Comparison of ENCODE assay signal across 12 cellular contexts in the genomic region with DNA sequence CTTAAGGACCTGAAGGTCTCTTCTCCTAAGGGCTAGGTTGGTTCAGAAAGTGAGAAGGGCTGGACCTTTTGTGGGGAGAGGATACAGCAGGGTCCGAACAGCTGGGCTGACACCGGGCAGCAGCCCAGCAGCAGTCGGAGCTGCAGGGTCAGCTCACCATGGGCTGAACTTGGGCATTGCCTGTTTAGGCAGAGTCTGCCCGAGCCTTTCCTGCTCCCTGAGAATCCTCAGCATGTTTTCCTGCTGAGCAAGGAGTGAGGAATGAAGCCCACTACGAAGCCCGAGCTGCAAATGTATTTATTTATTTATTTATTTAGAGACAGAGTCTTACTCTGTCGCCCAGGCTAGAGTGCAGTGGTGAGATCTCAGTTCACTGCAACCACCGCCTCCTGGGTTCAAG.
DNase-seq lines count a peak whose midpoint lies in the region; ATAC-seq, FAIRE-seq and TF ChIP-seq lines count a peak whose summit lies in the region.
"Had no signal": no experiment of that assay in that cellular context is flagged by ENCODE, and none has a peak within 500 bp of the region (broad histone marks: within the 10 kb centered on the region; RNA-seq: fewer than 3 reads in every experiment).

No MANE protein-coding gene starts in this region.

- CTCF ChIA-PET in HepG2 (lab: Yijun Ruan, JAX; ENCODE audit: low intra/inter-chr PET ratio, low total read pairs), result no interaction called here
- CTCF ChIA-PET in activated CD4-positive, alpha-beta memory T cell treated with anti-CD3 and anti-CD28 coated beads, Interleukin-2, amount 10 ng/mL, durations not matched to agents 7 days and 5 days (lab: Charles Lee), result interaction anchor here (1.7 to 1.9 kb wide), 2 partner anchors 10 to 130 kb away, joined by 5 to 7 read pairs; no protein-coding TSS in a partner anchor

- H3K79me2 ChIP-seq in HepG2 (ENCODE audit: insufficient read depth, low read length), result no peaks in the 10 kb centered on the region

- no peaks in the 10 kb centered on the region for H3K27me3 ChIP-seq in right lobe of liver
- no peaks in the 10 kb centered on the region for H3K27me3 ChIP-seq in HepG2 (ENCODE audit: control insufficient read depth in 1 of 2, insufficient read depth in 2 of 2, low read length in 2 of 2)
- H3K27me3 ChIP-seq in endodermal cell (ENCODE audit: control insufficient read depth, insufficient read depth, low read length, poor library complexity, severe bottlenecking), result no peaks in the 10 kb centered on the region

- no peak overlapping the region for H3K27ac Mint-ChIP-seq in endodermal cell
- H3K27ac Mint-ChIP-seq in neural crest cell (ENCODE audit: unreplicated experiment), result peak overlapping the region; percentile 68
- H3K27ac Mint-ChIP-seq in activated CD4-positive, alpha-beta memory T cell treated with anti-CD3 and anti-CD28 coated beads, Interleukin-2, amount 10 ng/mL, durations not matched to agents 7 days and 5 days, result no peak overlapping the region

- TF ChIP-seq POLR2A in right lobe of liver (IDR thresholded peaks at IDR 0.05), result no peak
- no peak for TF ChIP-seq POLR2A in HepG2 (IDR thresholded peaks at IDR 0.05; ENCODE audit: insufficient read depth in 1 of 2, low read depth in 2 of 2, low read length in 2 of 2)

- H3K9me3 Mint-ChIP-seq in endodermal cell (no peaks in the 10 kb centered on the region), neural crest cell (no peaks in the 10 kb centered on the region)
- H3K9me3 Mint-ChIP-seq in activated CD4-positive, alpha-beta memory T cell treated with anti-CD3 and anti-CD28 coated beads, Interleukin-2, amount 10 ng/mL, durations not matched to agents 7 days and 5 days, result peaks cover 3% of the 10 kb centered on the region

- peaks cover 23% of the 10 kb centered on the region for H3K4me1 Mint-ChIP-seq in endodermal cell
- H3K4me1 Mint-ChIP-seq in neural crest cell, result peaks cover 35% of the 10 kb centered on the region
- peaks cover 53% of the 10 kb centered on the region for H3K4me1 Mint-ChIP-seq in activated CD4-positive, alpha-beta memory T cell treated with anti-CD3 and anti-CD28 coated beads, Interleukin-2, amount 10 ng/mL, durations not matched to agents 7 days and 5 days

- TF ChIP-seq RAD21 in HepG2 (CRISPR knock-in tag; IDR thresholded peaks at IDR 0.05), result no peak

- H2AFZ ChIP-seq in HepG2 (ENCODE audit: low read length), result no peak overlapping the region

- no peaks in the 10 kb centered on the region for H4K20me1 ChIP-seq in HepG2 (ENCODE audit: insufficient read depth, low read length)

- no peak for TF ChIP-seq EP300 in HepG2 (IDR thresholded peaks at IDR 0.05; ENCODE audit: low read depth in 2 of 2, low read length in 2 of 2)
- TF ChIP-seq EP300 in HepG2 (CRISPR knock-in tag; IDR thresholded peaks at IDR 0.05; ENCODE audit: borderline replicate concordance), result no peak

- H3K27me3 Mint-ChIP-seq in endodermal cell (ENCODE audit: insufficient read depth) (no peaks in the 10 kb centered on the region), neural crest cell (ENCODE audit: low read depth) (no peaks in the 10 kb centered on the region)
- no peaks in the 10 kb centered on the region for H3K27me3 Mint-ChIP-seq in activated CD4-positive, alpha-beta memory T cell treated with anti-CD3 and anti-CD28 coated beads, Interleukin-2, amount 10 ng/mL, durations not matched to agents 7 days and 5 days
- H3K27me3 Mint-ChIP-seq: CD4-positive, alpha-beta memory T cell had no signal

- peak overlapping the region; percentile 36 to 61 (median 47) for H3K27ac ChIP-seq in right lobe of liver
- no peak overlapping the region for H3K27ac ChIP-seq in HepG2 (ENCODE audit: extremely low read length, insufficient read depth, low read length)
- H3K27ac ChIP-seq in endodermal cell (ENCODE audit: low read depth, low read length), result peak overlapping the region; percentile 24

- intact Hi-C loops in right lobe of liver (cut with DNase I), result no loop called here
- intact Hi-C loops in HepG2 (cut with micrococcal nuclease; ENCODE audit: unreplicated experiment), result no loop called here

- H3K4me3 Mint-ChIP-seq in endodermal cell (no peak overlapping the region), neural crest cell (no peak overlapping the region)
- H3K4me3 Mint-ChIP-seq in activated CD4-positive, alpha-beta memory T cell treated with anti-CD3 and anti-CD28 coated beads, Interleukin-2, amount 10 ng/mL, durations not matched to agents 7 days and 5 days, result no peak overlapping the region
- H3K4me3 Mint-ChIP-seq: CD4-positive, alpha-beta memory T cell had no signal

- H3K9me3 ChIP-seq in right lobe of liver (no peaks in the 10 kb centered on the region), HepG2 (ENCODE audit: low read length) (no peaks in the 10 kb centered on the region), endodermal cell (ENCODE audit: control insufficient read depth, low read length) (no peaks in the 10 kb centered on the region)

- DNase-seq in right lobe of liver, result no peak
- no peak for DNase-seq in HepG2 (ENCODE audit: low spot score)
- DNase-seq in endodermal cell, result no peak
- DNase-seq in neural crest cell (ENCODE audit: low read depth, low spot score), result no peak
- no peak for DNase-seq in NAMALWA (ENCODE audit: low spot score)
- DNase-seq in activated CD4-positive, alpha-beta memory T cell treated with anti-CD3 and anti-CD28 coated beads, Interleukin-2, amount 10 ng/mL, durations not matched to agents 7 days and 5 days, result no peak
- DNase-seq in SHP77 treated with DMSO at 0.1 percent for 48 hours (lab: John Stamatoyannopoulos, UW), result no peak
- DNase-seq: activated CD4-positive, alpha-beta T cell treated with anti-CD3 and anti-CD28 coated beads for 1 hour; CD4-positive, alpha-beta memory T cell; NCI-H2227 treated with DMSO at 0.1 percent for 48 hours had no signal

- H3K9ac ChIP-seq in HepG2 (ENCODE audit: insufficient read depth, low read depth, low read length), result no peak overlapping the region
- H3K9ac ChIP-seq in endodermal cell (ENCODE audit: extremely low read depth, low read length, poor library complexity, severe bottlenecking), result no peak overlapping the region

- peaks cover 0 to 40% (median 0%) of the 10 kb centered on the region in 4 donors for H3K4me1 ChIP-seq in right lobe of liver
- no peaks in the 10 kb centered on the region for H3K4me1 ChIP-seq in HepG2 (ENCODE audit: insufficient read depth, low read length)
- peaks cover 9% of the 10 kb centered on the region for H3K4me1 ChIP-seq in endodermal cell (ENCODE audit: control insufficient read depth, insufficient read depth, low read length)

- no peak overlapping the region for H3K4me3 ChIP-seq in right lobe of liver
- no peak overlapping the region for H3K4me3 ChIP-seq in HepG2 (replicated peaks in 1 of 3; ENCODE audit: insufficient read depth in 1 of 3, low read depth in 2 of 3, low read length in 3 of 3)
- H3K4me3 ChIP-seq in endodermal cell (ENCODE audit: low read length), result no peak overlapping the region
- H3K4me3 ChIP-seq: skin epidermis had no signal

- H3K36me3 Mint-ChIP-seq in endodermal cell (ENCODE audit: low read depth) (peaks cover 2% of the 10 kb centered on the region), neural crest cell (ENCODE audit: low read depth) (peaks cover 2% of the 10 kb centered on the region)
- peaks cover 55% of the 10 kb centered on the region for H3K36me3 Mint-ChIP-seq in activated CD4-positive, alpha-beta memory T cell treated with anti-CD3 and anti-CD28 coated beads, Interleukin-2, amount 10 ng/mL, durations not matched to agents 7 days and 5 days (ENCODE audit: low read depth)

- WGBS in right lobe of liver (ENCODE audit: insufficient coverage, low coverage, low lambda C conversion rate, missing lambda C conversion rate), result 62% methylated on average over 7 of the region's 8 CpGs
- WGBS in HepG2 (ENCODE audit: low lambda C conversion rate), result 74% methylated on average over 8 of the region's 8 CpGs
- 83 to 84% methylated on average over 3 to 8 of the region's 8 CpGs for WGBS in endodermal cell (ENCODE audit: insufficient coverage in 1 of 2, insufficient read length in 1 of 2), 2 experiments

- in situ Hi-C loops in HepG2 (cut with HindIII; ENCODE audit: extremely low pct_ligation_motif_present, low pct_unique_long_range_greater_than_20kb), result no loop called here

- POLR2A ChIA-PET in HepG2 (lab: Yijun Ruan, JAX), result no interaction called here
- POLR2A ChIA-PET in activated CD4-positive, alpha-beta memory T cell treated with anti-CD3 and anti-CD28 coated beads, Interleukin-2, amount 10 ng/mL, durations not matched to agents 7 days and 5 days (lab: Charles Lee), result interaction anchor here (0.8 to 13.2 kb wide), 3 partner anchors 8 to 55 kb away, joined by 3 to 519 read pairs (median 7); no protein-coding TSS in a partner anchor

- TF ChIP-seq CTCF in right lobe of liver (IDR thresholded peaks at IDR 0.05) (no peak), HepG2 (CRISPR knock-in tag; IDR thresholded peaks at IDR 0.05) (no peak), endodermal cell (conservative IDR thresholded peaks at IDR 0.05) (no peak), neural crest cell (conservative IDR thresholded peaks at IDR 0.05) (no peak)

- BruUV-seq in HepG2 (replicated peaks; lab: Mats Ljungman, UMichigan), result no TSS peak

- ATAC-seq in right lobe of liver (peak in 1 of 4 donors; percentile 23), HepG2 (no peak), HG02571 (IDR thresholded peaks at IDR 0.05; ENCODE audit: unreplicated experiment) (no peak)

- no peak overlapping the region for H3K4me2 ChIP-seq in HepG2 (ENCODE audit: low read depth, low read length)

- FAIRE-seq in HepG2 (lab: Jason Lieb, UNC), result no peak

- H3K36me3 ChIP-seq in right lobe of liver, result no peaks in the 10 kb centered on the region
- H3K36me3 ChIP-seq in HepG2 (replicated peaks in 1 of 2; ENCODE audit: control insufficient read depth in 1 of 2, insufficient read depth in 2 of 2, low read length in 2 of 2), result no peaks in the 10 kb centered on the region
- H3K36me3 ChIP-seq in endodermal cell (ENCODE audit: control insufficient read depth, insufficient read depth, low read length), result no peaks in the 10 kb centered on the region

TF ChIP-seq in HepG2, 621 proteins besides CTCF, POLR2A, EP300 and RAD21 (continues in another document):
- TF ChIP-seq ZNF75D (CRISPR knock-in tag; IDR thresholded peaks at IDR 0.05; ENCODE audit: borderline replicate concordance) (no peak), ZNF121 (CRISPR knock-in tag; IDR thresholded peaks at IDR 0.05) (no peak), RFX3 (CRISPR knock-in tag; IDR thresholded peaks at IDR 0.05) (no peak), HHEX (CRISPR knock-in tag; IDR thresholded peaks at IDR 0.05) (no peak), CBX2 (IDR thresholded peaks at IDR 0.05; ENCODE audit: low read depth, low read length) (no peak), CBX2 (CRISPR knock-in tag; IDR thresholded peaks at IDR 0.05; ENCODE audit: low read depth) (no peak)
